21 cellular contexts compared by ENCODE assay signal in genomic region chr16:79158337-79158736, GRCh38.
"Had no signal": no experiment of that assay in that cellular context is flagged by ENCODE, and none has a peak within 500 bp of the region (broad histone marks: within the 10 kb centered on the region; RNA-seq: fewer than 3 reads in every experiment).

No MANE protein-coding gene starts in this region.

- H3K36me3 Mint-ChIP-seq: memory B cell; natural killer cell treated with Interleukin-12 subunit alpha and Interleukin-12 subunit beta and Interleukin-15 and Interleukin-18, amount 100 ng/mL, for 72 hours had no signal

- H3K4me3 Mint-ChIP-seq: immature natural killer cell; memory B cell; natural killer cell treated with Interleukin-12 subunit alpha and Interleukin-12 subunit beta and Interleukin-15 and Interleukin-18, amount 100 ng/mL, for 72 hours had no signal

- H3K9me3 Mint-ChIP-seq: immature natural killer cell; memory B cell; natural killer cell treated with Interleukin-12 subunit alpha and Interleukin-12 subunit beta and Interleukin-15 and Interleukin-18, amount 100 ng/mL, for 72 hours had no signal

- H3K4me2 ChIP-seq: hepatocyte had no signal

- H3K4me3 ChIP-seq: esophagus muscularis mucosa, gastrocnemius medialis, hepatocyte, left ventricle myocardium inferior, lower lobe of right lung, pancreas had no signal

- ATAC-seq: gastrocnemius medialis; lower lobe of right lung; natural killer cell treated with Interleukin-12 subunit alpha and Interleukin-12 subunit beta and Interleukin-15 and Interleukin-18, amount 100 ng/mL, for 72 hours; pancreas; right cardiac atrium had no signal

- H3K4me1 ChIP-seq: esophagus muscularis mucosa, gastrocnemius medialis, left ventricle myocardium inferior, lower lobe of right lung, pancreas had no signal

- H2AFZ ChIP-seq: hepatocyte had no signal

- H3K36me3 ChIP-seq: esophagus muscularis mucosa, gastrocnemius medialis, left ventricle myocardium inferior, lower lobe of right lung, pancreas had no signal

- H3K27me3 ChIP-seq: esophagus muscularis mucosa, gastrocnemius medialis, hepatocyte, pancreas had no signal

- DNase-seq: cortex of kidney; effector memory CD4-positive, alpha-beta T cell; gastrocnemius medialis; glutamatergic neuron; immature natural killer cell; left ventricle myocardium inferior; lower lobe of right lung; midbrain; occipital lobe; pancreas; right cardiac atrium; small intestine; stimulated activated CD4-positive, alpha-beta T cell treated with anti-CD3 and anti-CD28 coated beads, Interleukin-2, amount 100 ng/mL, for 48 hours; stimulated activated naive CD4-positive, alpha-beta T cell treated with Interleukin-2 at 50 U/mL for 16 hours; trophoblast cell had no signal

- H3K9me3 ChIP-seq: esophagus muscularis mucosa, gastrocnemius medialis, left ventricle myocardium inferior, lower lobe of right lung, pancreas had no signal

- H3K79me2 ChIP-seq: hepatocyte had no signal

- H3K27ac ChIP-seq: epithelial cell of prostate, esophagus muscularis mucosa, gastrocnemius medialis, hepatocyte, left ventricle myocardium inferior, lower lobe of right lung, pancreas had no signal

- H3K27ac Mint-ChIP-seq: memory B cell, progenitor cell of endocrine pancreas had no signal
